In the genomic region with DNA sequence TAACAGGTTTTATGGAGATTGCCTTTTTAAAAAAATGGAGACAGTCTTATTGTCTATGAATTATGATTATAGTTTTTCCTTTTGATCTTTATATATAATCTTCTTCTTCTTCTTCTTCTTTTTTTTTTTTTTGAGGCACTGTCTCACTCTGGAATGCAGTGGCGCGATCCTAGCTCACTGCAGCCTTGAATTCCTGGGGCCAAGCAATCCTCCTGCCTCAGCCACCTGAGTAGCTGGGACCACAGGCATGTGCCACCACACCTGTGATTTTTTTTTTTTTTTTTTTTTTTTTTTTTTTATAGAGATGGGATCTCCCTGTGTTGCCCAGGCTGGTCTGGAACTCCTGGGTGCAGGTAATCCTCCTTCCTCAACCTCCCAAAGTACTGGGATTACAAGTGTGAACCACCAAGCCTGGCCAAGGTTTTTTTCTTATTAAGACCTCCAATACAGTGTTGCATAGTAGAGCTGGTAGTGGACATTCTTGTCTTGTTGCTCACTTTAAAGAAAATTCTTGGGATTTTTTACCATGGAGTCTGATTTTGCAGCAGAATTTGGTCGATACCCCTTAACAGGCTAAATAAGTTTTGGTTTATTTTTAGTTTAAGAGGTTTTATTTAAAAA, we compare ENCODE assay signal across 1 cellular context.
TF ChIP-seq lines count a peak whose summit lies in the region.

No MANE protein-coding gene starts in this region.

TF ChIP-seq in Ishikawa, 13 proteins besides CTCF, POLR2A, EP300 and RAD21 (continued from another document):
- no peak for TF ChIP-seq REST (IDR thresholded peaks at IDR 0.05; ENCODE audit: low read depth)
- TF ChIP-seq CEBPB (IDR thresholded peaks at IDR 0.05): no peak
- no peak for TF ChIP-seq MAX (IDR thresholded peaks at IDR 0.05)
- no peak for TF ChIP-seq USF1 (IDR thresholded peaks at IDR 0.05)
- no peak for TF ChIP-seq YY1 (IDR thresholded peaks at IDR 0.05; ENCODE audit: low read depth)
- TF ChIP-seq TEAD4 (IDR thresholded peaks at IDR 0.05): peak; percentile 65
- TF ChIP-seq CREB1 (IDR thresholded peaks at IDR 0.05; ENCODE audit: low read depth): no peak
- no peak for TF ChIP-seq NFIC (IDR thresholded peaks at IDR 0.05)
- no peak for TF ChIP-seq TAF1 (IDR thresholded peaks at IDR 0.05; ENCODE audit: low read depth)
- no peak for TF ChIP-seq EGR1 (IDR thresholded peaks at IDR 0.05)
- TF ChIP-seq ZBTB7A (IDR thresholded peaks at IDR 0.05; ENCODE audit: low read depth): no peak
TF ChIP-seq in Ishikawa: peak in this region for 2.
